In genomic region chr14:99512571-99513182, GRCh38 we compare ENCODE assay signal across 18 cellular contexts. TPM values are rescaled to one million over a fixed set of nuclear protein-coding genes. Genes with fewer than 3 reads are reported as not detected.
A peak's percentile ranks its signal among the peaks of the same experiment; 100 is the strongest.
DNase-seq lines count a peak whose midpoint lies in the region; ATAC-seq, FAIRE-seq and TF ChIP-seq lines count a peak whose summit lies in the region.
"Had no signal": no experiment of that assay in that cellular context is flagged by ENCODE, and none has a peak within 500 bp of the region (broad histone marks: within the 10 kb centered on the region; RNA-seq: fewer than 3 reads in every experiment).

No MANE protein-coding gene starts in this region.

- WGBS in HepG2 (ENCODE audit: low lambda C conversion rate) = 93% methylated on average over 10 of the region's 16 CpGs
- 86% methylated on average over 9 of the region's 16 CpGs for WGBS in right lobe of liver (ENCODE audit: insufficient coverage, low coverage, low lambda C conversion rate, missing lambda C conversion rate)

- no peaks in the 10 kb centered on the region for H3K79me2 ChIP-seq in HepG2 (ENCODE audit: insufficient read depth, low read length)

- H3K9me3 ChIP-seq in HepG2 (ENCODE audit: low read length) (no peaks in the 10 kb centered on the region), right lobe of liver (no peaks in the 10 kb centered on the region)
- H3K9me3 ChIP-seq: tibial artery had no signal

- H3K4me3 Mint-ChIP-seq in brain (no peak overlapping the region), osteocyte (ENCODE audit: unreplicated experiment) (no peak overlapping the region)
- H3K4me3 Mint-ChIP-seq: activated naive CD8-positive, alpha-beta T cell treated with anti-CD3 and anti-CD28 coated beads, Interleukin-2, amount 50 U/mL, for 24 hours; activated T-helper 1 cell treated with anti-CD3 and anti-CD28 coated beads, Interleukin-12 subunit alpha, Interleukin-12 subunit beta, Interleukin-2, Interleukin-4 antibody, amounts not matched to agents 30 ng/mL and 10 ng/mL and 1 ng/mL, durations not matched to agents 14 hours and 24 hours and 36 hours; GM23338; natural killer cell treated with Interleukin-12 subunit alpha and Interleukin-12 subunit beta and Interleukin-15 and Interleukin-18, amount 100 ng/mL, for 72 hours had no signal

- no peak overlapping the region for H3K4me2 ChIP-seq in HepG2 (ENCODE audit: low read depth, low read length)
- H3K4me2 ChIP-seq: GM23338 had no signal

- no peak overlapping the region for H2AFZ ChIP-seq in HepG2 (ENCODE audit: low read length)
- H2AFZ ChIP-seq: GM23338 had no signal

- intact Hi-C loops in HepG2 (cut with micrococcal nuclease; ENCODE audit: unreplicated experiment) = no loop called here
- intact Hi-C loops in right lobe of liver (cut with DNase I) = no loop called here

- H3K4me1 ChIP-seq in HepG2 (ENCODE audit: insufficient read depth, low read length) = no peaks in the 10 kb centered on the region
- H3K4me1 ChIP-seq in right lobe of liver = peaks cover 0 to 10% (median 3%) of the 10 kb centered on the region in 4 donors

- POLR2A ChIA-PET in HepG2 (lab: Yijun Ruan, JAX) = no interaction called here

- H3K36me3 Mint-ChIP-seq in brain (peaks cover 15% of the 10 kb centered on the region), osteocyte (ENCODE audit: unreplicated experiment) (peaks cover 19% of the 10 kb centered on the region)
- H3K36me3 Mint-ChIP-seq: natural killer cell treated with Interleukin-12 subunit alpha and Interleukin-12 subunit beta and Interleukin-15 and Interleukin-18, amount 100 ng/mL, for 72 hours had no signal

- H3K9ac ChIP-seq in HepG2 (ENCODE audit: insufficient read depth, low read depth, low read length) = no peak overlapping the region

- H3K4me3 ChIP-seq in HepG2 (replicated peaks in 1 of 3; ENCODE audit: insufficient read depth in 1 of 3, low read depth in 2 of 3, low read length in 3 of 3) (no peak overlapping the region), right lobe of liver (no peak overlapping the region)
- H3K4me3 ChIP-seq: GM23338, tibial artery had no signal

- H3K9me3 Mint-ChIP-seq in brain (no peaks in the 10 kb centered on the region), osteocyte (ENCODE audit: unreplicated experiment) (no peaks in the 10 kb centered on the region)
- H3K9me3 Mint-ChIP-seq: activated naive CD8-positive, alpha-beta T cell treated with anti-CD3 and anti-CD28 coated beads, Interleukin-2, amount 50 U/mL, for 24 hours; activated T-helper 1 cell treated with anti-CD3 and anti-CD28 coated beads, Interleukin-12 subunit alpha, Interleukin-12 subunit beta, Interleukin-2, Interleukin-4 antibody, amounts not matched to agents 30 ng/mL and 10 ng/mL and 1 ng/mL, durations not matched to agents 14 hours and 24 hours and 36 hours; GM23338; natural killer cell treated with Interleukin-12 subunit alpha and Interleukin-12 subunit beta and Interleukin-15 and Interleukin-18, amount 100 ng/mL, for 72 hours had no signal

- no peaks in the 10 kb centered on the region for H3K4me1 Mint-ChIP-seq in brain
- H3K4me1 Mint-ChIP-seq in osteocyte (ENCODE audit: unreplicated experiment) = peaks cover 32% of the 10 kb centered on the region
- H3K4me1 Mint-ChIP-seq: activated naive CD8-positive, alpha-beta T cell treated with anti-CD3 and anti-CD28 coated beads, Interleukin-2, amount 50 U/mL, for 24 hours had no signal

- no peak for FAIRE-seq in HepG2 (lab: Jason Lieb, UNC)
- no peak for FAIRE-seq in RCC 7860 (lab: Jason Lieb, UNC)
- FAIRE-seq: GM18507 had no signal

- H3K27ac Mint-ChIP-seq in brain (peak overlapping the region in 3 of 5 experiments; percentile 32 to 87 (median 73)), osteocyte (ENCODE audit: unreplicated experiment) (peak overlapping the region; percentile 81)
- H3K27ac Mint-ChIP-seq: activated naive CD8-positive, alpha-beta T cell treated with anti-CD3 and anti-CD28 coated beads, Interleukin-2, amount 50 U/mL, for 24 hours; activated T-helper 1 cell treated with anti-CD3 and anti-CD28 coated beads, Interleukin-12 subunit alpha, Interleukin-12 subunit beta, Interleukin-2, Interleukin-4 antibody, amounts not matched to agents 30 ng/mL and 10 ng/mL and 1 ng/mL, durations not matched to agents 14 hours and 24 hours and 36 hours; GM23338; natural killer cell treated with Interleukin-12 subunit alpha and Interleukin-12 subunit beta and Interleukin-15 and Interleukin-18, amount 100 ng/mL, for 72 hours had no signal

- H3K27me3 Mint-ChIP-seq in brain (no peaks in the 10 kb centered on the region), osteocyte (ENCODE audit: unreplicated experiment) (no peaks in the 10 kb centered on the region)
- H3K27me3 Mint-ChIP-seq: activated naive CD8-positive, alpha-beta T cell treated with anti-CD3 and anti-CD28 coated beads, Interleukin-2, amount 50 U/mL, for 24 hours; natural killer cell treated with Interleukin-12 subunit alpha and Interleukin-12 subunit beta and Interleukin-15 and Interleukin-18, amount 100 ng/mL, for 72 hours had no signal

- BruUV-seq in HepG2 (replicated peaks; lab: Mats Ljungman, UMichigan) = no TSS peak

- in situ Hi-C loops in HepG2 (cut with HindIII; ENCODE audit: extremely low pct_ligation_motif_present, low pct_unique_long_range_greater_than_20kb) = no loop called here

- TF ChIP-seq EP300 in HepG2 (IDR thresholded peaks at IDR 0.05; ENCODE audit: low read depth in 2 of 2, low read length in 2 of 2) (no peak), HepG2 (CRISPR knock-in tag; IDR thresholded peaks at IDR 0.05; ENCODE audit: borderline replicate concordance) (no peak)

- CTCF ChIA-PET in HepG2 (lab: Yijun Ruan, JAX; ENCODE audit: low intra/inter-chr PET ratio, low total read pairs) = no interaction called here

- H4K20me1 ChIP-seq in HepG2 (ENCODE audit: insufficient read depth, low read length) = peaks cover 16% of the 10 kb centered on the region; the same call in 1 of the 2 replicates

- H3K27me3 ChIP-seq in HepG2 (ENCODE audit: control insufficient read depth in 1 of 2, insufficient read depth in 2 of 2, low read length in 2 of 2) = no peaks in the 10 kb centered on the region
- no peaks in the 10 kb centered on the region for H3K27me3 ChIP-seq in right lobe of liver
- H3K27me3 ChIP-seq: tibial artery had no signal

- DNase-seq in HepG2 (ENCODE audit: low spot score) (no peak), right lobe of liver (no peak), osteocyte (ENCODE audit: extremely low spot score, unreplicated experiment) (no peak), RCC 7860 (ENCODE audit: low spot score) (no peak)
- no peak for DNase-seq in activated CD4-positive, alpha-beta T cell treated with anti-CD3 and anti-CD28 coated beads, Interleukin-2, amount 50 U/mL, for 48 hours
- DNase-seq: activated naive CD8-positive, alpha-beta T cell treated with anti-CD3 and anti-CD28 coated beads, Interleukin-2, amount 50 U/mL, for 24 hours; Karpas-422; left colon; NCI-H1092 treated with DMSO at 0.1 percent for 48 hours; NCI-H2081 treated with DMSO at 0.1 percent for 48 hours; NCI-H510A had no signal

- H3K27ac ChIP-seq in HepG2 (ENCODE audit: extremely low read length, insufficient read depth, low read length) = no peak overlapping the region
- H3K27ac ChIP-seq in right lobe of liver = no peak overlapping the region

- TF ChIP-seq CTCF in HepG2 (CRISPR knock-in tag; IDR thresholded peaks at IDR 0.05) (no peak), right lobe of liver (IDR thresholded peaks at IDR 0.05) (no peak), brain (conservative IDR thresholded peaks at IDR 0.05) (no peak), osteocyte (IDR thresholded peaks at IDR 0.05) (no peak)

- TF ChIP-seq POLR2A in HepG2 (IDR thresholded peaks at IDR 0.05; ENCODE audit: insufficient read depth in 1 of 2, low read depth in 2 of 2, low read length in 2 of 2) (no peak), right lobe of liver (IDR thresholded peaks at IDR 0.05) (no peak)

- peaks cover 32 to 64% of the 10 kb centered on the region in 2 experiments; a peak in 4 of 5 replicates for H3K36me3 ChIP-seq in HepG2 (replicated peaks in 1 of 2; ENCODE audit: control insufficient read depth in 1 of 2, insufficient read depth in 2 of 2, low read length in 2 of 2)
- H3K36me3 ChIP-seq in right lobe of liver = peaks cover 0 to 25% (median 1%) of the 10 kb centered on the region in 4 donors

- no peak for TF ChIP-seq RAD21 in HepG2 (CRISPR knock-in tag; IDR thresholded peaks at IDR 0.05)

- ATAC-seq in HepG2 = no peak
- ATAC-seq in right lobe of liver = no peak
- no peak for ATAC-seq in GM18519 (IDR thresholded peaks at IDR 0.05; ENCODE audit: low FRiP score, unreplicated experiment)
- ATAC-seq: activated naive CD8-positive, alpha-beta T cell treated with anti-CD3 and anti-CD28 coated beads, Interleukin-2, amount 50 U/mL, for 24 hours; GM23338; left colon; natural killer cell treated with Interleukin-12 subunit alpha and Interleukin-12 subunit beta and Interleukin-15 and Interleukin-18, amount 100 ng/mL, for 72 hours had no signal

RNA-seq across cellular contexts. Expression of gene CCNK, which starts 31.5 kb away (rescaled TPM):
- total RNA-seq in HepG2 (2016; rRNA removed; fragmentation: Illumina TruSeq; extraction: Trizol) (9.7 and 16.5 TPM in 2 replicates), right lobe of liver (10 to 100 TPM; 11.8 to 23.4 (median 15.4) TPM), osteocyte (55.8 and 57.4 TPM in 2 replicates)
- total RNA-seq in HepG2 (2016; cell fraction: cytosol; rRNA removed; fragmentation: Illumina TruSeq; extraction: Trizol; ENCODE audit: low read depth) = 5.1 and 6.8 TPM in 2 replicates
- total RNA-seq in HepG2 (2016; cell fraction: insoluble cytoplasmic fraction; rRNA removed; fragmentation: Illumina TruSeq; extraction: Trizol) = 10.3 and 17.3 TPM in 2 replicates
- total RNA-seq in HepG2 (2016; cell fraction: membrane; rRNA removed; fragmentation: Illumina TruSeq; extraction: Trizol) = 17.8 and 18.8 TPM in 2 replicates
- total RNA-seq in HepG2 (2016; cell fraction: nucleus; rRNA removed; fragmentation: Illumina TruSeq; extraction: Trizol) = 27.1 and 31.3 TPM in 2 replicates
- polyA plus RNA-seq in HepG2 (2011; rRNA removed) (4.9 and 14.0 TPM in 2 replicates), brain (ENCODE audit: insufficient read depth, low read depth, low replicate concordance) (48.7 TPM)
- polyA plus RNA-seq in HepG2 (2011; cell fraction: cytosol; rRNA removed) = 4.0 and 5.4 TPM in 2 replicates
- 10.8 and 10.9 TPM in 2 replicates for polyA plus RNA-seq in HepG2 (2011; cell fraction: nucleus; rRNA removed)
- polyA plus RNA-seq in HepG2 (2012) = 25.5 and 37.8 TPM in 2 replicates
- 13.3 and 14.2 TPM in 2 replicates for polyA plus RNA-seq in HepG2 (2016; cell fraction: cytosol; fragmentation: Illumina TruSeq; extraction: Trizol; ENCODE audit: low read depth)
- polyA plus RNA-seq in HepG2 (2016; cell fraction: insoluble cytoplasmic fraction; fragmentation: Illumina TruSeq; extraction: Trizol; ENCODE audit: low read depth) = 30.0 and 42.2 TPM in 2 replicates
- 26.4 and 33.9 TPM in 2 replicates for polyA plus RNA-seq in HepG2 (2016; cell fraction: membrane; fragmentation: Illumina TruSeq; extraction: Trizol; ENCODE audit: low read depth)
- polyA plus RNA-seq in HepG2 (2016; cell fraction: nucleus; fragmentation: Illumina TruSeq; extraction: Trizol; ENCODE audit: insufficient read depth, low read depth) = 35.3 and 41.4 TPM in 2 replicates
- polyA minus RNA-seq in HepG2 (2011; rRNA and poly(A)+ RNA removed; ENCODE audit: low replicate concordance) = 10.0 and 16.9 TPM in 2 replicates
- polyA minus RNA-seq in HepG2 (2011; cell fraction: cytosol; rRNA and poly(A)+ RNA removed) = 15.8 and 19.7 TPM in 2 replicates
- 40.8 and 43.4 TPM in 2 replicates for polyA minus RNA-seq in HepG2 (2011; cell fraction: nucleus; rRNA and poly(A)+ RNA removed)

RNA-seq across cellular contexts. Expression of gene SETD3, which starts 32.0 kb away (rescaled TPM):
- total RNA-seq in HepG2 (2016; rRNA removed; fragmentation: Illumina TruSeq; extraction: Trizol) (67.1 and 71.2 TPM in 2 replicates), right lobe of liver (10 to 100 TPM; 24.7 to 42.0 (median 28.8) TPM), osteocyte (49.1 and 49.8 TPM in 2 replicates)
- 486 and 562 TPM in 2 replicates for total RNA-seq in HepG2 (2016; cell fraction: cytosol; rRNA removed; fragmentation: Illumina TruSeq; extraction: Trizol; ENCODE audit: low read depth)
- 65.7 and 69.4 TPM in 2 replicates for total RNA-seq in HepG2 (2016; cell fraction: insoluble cytoplasmic fraction; rRNA removed; fragmentation: Illumina TruSeq; extraction: Trizol)
- 174 and 189 TPM in 2 replicates for total RNA-seq in HepG2 (2016; cell fraction: membrane; rRNA removed; fragmentation: Illumina TruSeq; extraction: Trizol)
- total RNA-seq in HepG2 (2016; cell fraction: nucleus; rRNA removed; fragmentation: Illumina TruSeq; extraction: Trizol) = 32.6 and 38.0 TPM in 2 replicates
- polyA plus RNA-seq in HepG2 (2011; rRNA removed) (26.6 and 30.3 TPM in 2 replicates), brain (ENCODE audit: insufficient read depth, low read depth, low replicate concordance) (41.2 TPM)
- 17.9 and 21.3 TPM in 2 replicates for polyA plus RNA-seq in HepG2 (2011; cell fraction: cytosol; rRNA removed)
- polyA plus RNA-seq in HepG2 (2011; cell fraction: nucleus; rRNA removed) = 9.0 and 9.6 TPM in 2 replicates
- polyA plus RNA-seq in HepG2 (2012) = 30.1 and 35.9 TPM in 2 replicates
- polyA plus RNA-seq in HepG2 (2016; cell fraction: cytosol; fragmentation: Illumina TruSeq; extraction: Trizol; ENCODE audit: low read depth) = 31.4 and 32.0 TPM in 2 replicates
- 60.4 and 64.7 TPM in 2 replicates for polyA plus RNA-seq in HepG2 (2016; cell fraction: insoluble cytoplasmic fraction; fragmentation: Illumina TruSeq; extraction: Trizol; ENCODE audit: low read depth)
- 47.6 and 54.1 TPM in 2 replicates for polyA plus RNA-seq in HepG2 (2016; cell fraction: membrane; fragmentation: Illumina TruSeq; extraction: Trizol; ENCODE audit: low read depth)
- polyA plus RNA-seq in HepG2 (2016; cell fraction: nucleus; fragmentation: Illumina TruSeq; extraction: Trizol; ENCODE audit: insufficient read depth, low read depth) = 32.3 and 34.4 TPM in 2 replicates
- 45.8 and 74.7 TPM in 2 replicates for polyA minus RNA-seq in HepG2 (2011; rRNA and poly(A)+ RNA removed; ENCODE audit: low replicate concordance)
- polyA minus RNA-seq in HepG2 (2011; cell fraction: cytosol; rRNA and poly(A)+ RNA removed) = 54.3 and 55.8 TPM in 2 replicates
- 34.1 and 34.2 TPM in 2 replicates for polyA minus RNA-seq in HepG2 (2011; cell fraction: nucleus; rRNA and poly(A)+ RNA removed)
